ENCODE assay signal across 12 cellular contexts in the genomic region with DNA sequence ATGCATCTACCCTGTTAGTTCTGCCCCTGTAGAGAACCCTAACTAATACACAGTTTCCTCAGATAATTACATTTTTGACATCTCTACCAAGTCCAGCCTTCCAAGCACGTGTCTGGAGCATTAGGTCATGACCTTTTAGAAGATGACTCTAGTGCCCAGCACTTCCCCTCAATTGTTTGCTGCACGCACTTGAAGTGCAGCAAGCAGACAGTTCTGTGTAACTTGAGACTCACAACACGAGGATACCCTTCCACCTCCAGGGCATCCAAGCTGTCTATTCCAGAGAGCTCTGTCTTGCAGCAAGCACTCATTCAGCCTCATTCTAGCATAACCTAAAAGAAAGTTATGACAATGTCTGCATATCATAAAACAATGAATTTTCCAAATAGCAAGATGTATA.
"Had no signal": no experiment of that assay in that cellular context is flagged by ENCODE, and none has a peak within 500 bp of the region (broad histone marks: within the 10 kb centered on the region; RNA-seq: fewer than 3 reads in every experiment).

No MANE protein-coding gene starts in this region.

- H3K9me3 Mint-ChIP-seq: activated CD4-positive, alpha-beta memory T cell treated with anti-CD3 and anti-CD28 coated beads for 36 hours; neural crest cell had no signal

- H3K27ac Mint-ChIP-seq: activated CD4-positive, alpha-beta memory T cell treated with anti-CD3 and anti-CD28 coated beads for 36 hours; activated naive CD8-positive, alpha-beta T cell treated with anti-CD3 and anti-CD28 coated beads, Interleukin-2, amount 10 ng/mL, durations not matched to agents 7 days and 5 days had no signal

- H3K36me3 ChIP-seq: spleen, suprapubic skin, upper lobe of left lung had no signal

- H3K4me3 ChIP-seq: spleen, suprapubic skin, upper lobe of left lung had no signal

- H3K27me3 ChIP-seq: spleen, suprapubic skin, upper lobe of left lung had no signal

- DNase-seq: activated CD4-positive, alpha-beta memory T cell treated with anti-CD3 and anti-CD28 coated beads for 36 hours; activated CD4-positive, CD25-positive, alpha-beta regulatory T cell treated with anti-CD3 and anti-CD28 coated beads, Interleukin-2, amount 50 U/mL, for 72 hours; activated naive CD8-positive, alpha-beta T cell treated with anti-CD3 and anti-CD28 coated beads, Interleukin-2, amount 10 ng/mL, durations not matched to agents 7 days and 5 days; activated T-cell treated with anti-CD3 and anti-CD28 coated beads, Interleukin-2, amount 50 U/mL, for 48 hours; anterior cingulate cortex; dermis blood vessel endothelial cell; spleen; stimulated activated CD4-positive, alpha-beta T cell treated with anti-CD3 and anti-CD28 coated beads, Interleukin-1b, Interleukin-23, amount 100 ng/mL, for 48 hours; stimulated activated naive CD4-positive, alpha-beta T cell; upper lobe of left lung had no signal

- H3K4me3 Mint-ChIP-seq: activated CD4-positive, alpha-beta memory T cell treated with anti-CD3 and anti-CD28 coated beads for 36 hours; activated naive CD8-positive, alpha-beta T cell treated with anti-CD3 and anti-CD28 coated beads, Interleukin-2, amount 10 ng/mL, durations not matched to agents 7 days and 5 days; neural crest cell had no signal

- H3K36me3 Mint-ChIP-seq: activated CD4-positive, alpha-beta memory T cell treated with anti-CD3 and anti-CD28 coated beads for 36 hours; activated naive CD8-positive, alpha-beta T cell treated with anti-CD3 and anti-CD28 coated beads, Interleukin-2, amount 10 ng/mL, durations not matched to agents 7 days and 5 days had no signal

- H3K4me1 ChIP-seq: spleen, suprapubic skin, upper lobe of left lung had no signal

- H3K9me3 ChIP-seq: spleen, suprapubic skin, upper lobe of left lung had no signal

- H3K27me3 Mint-ChIP-seq: activated CD4-positive, alpha-beta memory T cell treated with anti-CD3 and anti-CD28 coated beads for 36 hours; activated naive CD8-positive, alpha-beta T cell treated with anti-CD3 and anti-CD28 coated beads, Interleukin-2, amount 10 ng/mL, durations not matched to agents 7 days and 5 days had no signal

- H3K27ac ChIP-seq: spleen, suprapubic skin, upper lobe of left lung had no signal
